Comparison of ENCODE assay signal across 1 cellular context in the genomic region with DNA sequence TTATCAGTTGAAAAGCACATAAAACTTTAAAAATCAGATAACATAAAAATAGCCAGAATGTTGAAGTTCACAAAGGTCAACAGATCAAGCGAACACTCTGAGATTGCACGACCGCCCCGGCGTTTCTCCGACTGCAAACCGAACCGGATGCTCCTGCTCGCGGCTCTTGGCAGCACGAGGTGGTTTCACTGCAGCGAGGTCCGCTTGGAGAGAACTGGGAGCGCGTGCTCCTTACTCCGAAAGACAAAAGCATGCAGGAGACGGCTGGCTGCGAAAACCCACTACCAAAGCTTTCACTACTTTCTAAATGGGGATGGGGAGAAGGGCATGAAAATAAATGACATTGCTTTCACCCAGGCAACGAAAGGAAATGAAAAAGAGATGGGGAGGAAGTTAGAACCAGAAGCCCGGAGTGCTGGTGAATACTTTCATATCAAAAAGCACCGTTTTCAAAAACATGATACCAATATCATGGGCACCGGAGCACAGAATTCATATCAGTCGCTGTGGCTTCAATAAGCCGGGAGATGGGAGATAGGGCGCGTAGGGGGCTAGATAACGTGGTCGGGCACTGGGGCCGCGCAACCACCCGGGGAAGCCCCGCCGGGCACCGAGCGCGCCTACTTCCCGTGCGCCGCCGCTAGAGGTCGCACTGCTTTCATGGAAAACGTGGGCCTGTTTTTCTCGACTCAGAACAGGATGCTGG.
A peak's percentile ranks its signal among the peaks of the same experiment; 100 is the strongest.
TF ChIP-seq lines count a peak whose summit lies in the region.

No MANE protein-coding gene starts in this region.

TF ChIP-seq in GM12878, 131 proteins besides CTCF, POLR2A, EP300 and RAD21 (continued from another document and continues in another):
- TF ChIP-seq, protein P1, sequence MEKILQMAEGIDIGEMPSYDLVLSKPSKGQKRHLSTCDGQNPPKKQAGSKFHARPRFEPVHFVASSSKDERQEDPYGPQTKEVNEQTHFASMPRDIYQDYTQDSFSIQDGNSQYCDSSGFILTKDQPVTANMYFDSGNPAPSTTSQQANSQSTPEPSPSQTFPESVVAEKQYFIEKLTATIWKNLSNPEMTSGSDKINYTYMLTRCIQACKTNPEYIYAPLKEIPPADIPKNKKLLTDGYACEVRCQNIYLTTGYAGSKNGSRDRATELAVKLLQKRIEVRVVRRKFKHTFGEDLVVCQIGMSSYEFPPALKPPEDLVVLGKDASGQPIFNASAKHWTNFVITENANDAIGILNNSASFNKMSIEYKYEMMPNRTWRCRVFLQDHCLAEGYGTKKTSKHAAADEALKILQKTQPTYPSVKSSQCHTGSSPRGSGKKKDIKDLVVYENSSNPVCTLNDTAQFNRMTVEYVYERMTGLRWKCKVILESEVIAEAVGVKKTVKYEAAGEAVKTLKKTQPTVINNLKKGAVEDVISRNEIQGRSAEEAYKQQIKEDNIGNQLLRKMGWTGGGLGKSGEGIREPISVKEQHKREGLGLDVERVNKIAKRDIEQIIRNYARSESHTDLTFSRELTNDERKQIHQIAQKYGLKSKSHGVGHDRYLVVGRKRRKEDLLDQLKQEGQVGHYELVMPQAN (conservative IDR thresholded peaks at IDR 0.05): 0 out of 2 replicates have a peak, but pooled peaks have one; percentile 29
- TF ChIP-seq ZZZ3 (IDR thresholded peaks at IDR 0.05; ENCODE audit: control insufficient read depth, insufficient read length, low read depth): no peak
- TF ChIP-seq PAX8 (IDR thresholded peaks at IDR 0.05): no peak
- peak; percentile 37; the same call in 1 of the 2 replicates for TF ChIP-seq FOXM1 (IDR thresholded peaks at IDR 0.05; ENCODE audit: low read depth, low read length)
- no peak for TF ChIP-seq MYC (IDR thresholded peaks at IDR 0.05; ENCODE audit: insufficient read depth, insufficient read length, insufficient replicate concordance, low read length, severe bottlenecking)
- 0 out of 2 replicates have a peak, but pooled peaks have one; percentile 35 for TF ChIP-seq MLLT1 (IDR thresholded peaks at IDR 0.05)
- TF ChIP-seq JUNB (IDR thresholded peaks at IDR 0.05): no peak
- TF ChIP-seq TBL1XR1 (IDR thresholded peaks at IDR 0.05; ENCODE audit: low read depth, low read length): no peak
- TF ChIP-seq GABPA (IDR thresholded peaks at IDR 0.05; ENCODE audit: low read depth): peak; percentile 37; the same call in 1 of the 2 replicates
- TF ChIP-seq WRNIP1 (IDR thresholded peaks at IDR 0.05; ENCODE audit: borderline replicate concordance, low read depth, low read length): no peak
- TF ChIP-seq ZNF24 (IDR thresholded peaks at IDR 0.05): no peak
- TF ChIP-seq, protein P2, sequence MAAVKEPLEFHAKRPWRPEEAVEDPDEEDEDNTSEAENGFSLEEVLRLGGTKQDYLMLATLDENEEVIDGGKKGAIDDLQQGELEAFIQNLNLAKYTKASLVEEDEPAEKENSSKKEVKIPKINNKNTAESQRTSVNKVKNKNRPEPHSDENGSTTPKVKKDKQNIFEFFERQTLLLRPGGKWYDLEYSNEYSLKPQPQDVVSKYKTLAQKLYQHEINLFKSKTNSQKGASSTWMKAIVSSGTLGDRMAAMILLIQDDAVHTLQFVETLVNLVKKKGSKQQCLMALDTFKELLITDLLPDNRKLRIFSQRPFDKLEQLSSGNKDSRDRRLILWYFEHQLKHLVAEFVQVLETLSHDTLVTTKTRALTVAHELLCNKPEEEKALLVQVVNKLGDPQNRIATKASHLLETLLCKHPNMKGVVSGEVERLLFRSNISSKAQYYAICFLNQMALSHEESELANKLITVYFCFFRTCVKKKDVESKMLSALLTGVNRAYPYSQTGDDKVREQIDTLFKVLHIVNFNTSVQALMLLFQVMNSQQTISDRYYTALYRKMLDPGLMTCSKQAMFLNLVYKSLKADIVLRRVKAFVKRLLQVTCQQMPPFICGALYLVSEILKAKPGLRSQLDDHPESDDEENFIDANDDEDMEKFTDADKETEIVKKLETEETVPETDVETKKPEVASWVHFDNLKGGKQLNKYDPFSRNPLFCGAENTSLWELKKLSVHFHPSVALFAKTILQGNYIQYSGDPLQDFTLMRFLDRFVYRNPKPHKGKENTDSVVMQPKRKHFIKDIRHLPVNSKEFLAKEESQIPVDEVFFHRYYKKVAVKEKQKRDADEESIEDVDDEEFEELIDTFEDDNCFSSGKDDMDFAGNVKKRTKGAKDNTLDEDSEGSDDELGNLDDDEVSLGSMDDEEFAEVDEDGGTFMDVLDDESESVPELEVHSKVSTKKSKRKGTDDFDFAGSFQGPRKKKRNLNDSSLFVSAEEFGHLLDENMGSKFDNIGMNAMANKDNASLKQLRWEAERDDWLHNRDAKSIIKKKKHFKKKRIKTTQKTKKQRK (IDR thresholded peaks at IDR 0.05; ENCODE audit: low read depth, low read length): no peak
- TF ChIP-seq RELA (IDR thresholded peaks at IDR 0.05; ENCODE audit: borderline replicate concordance, partially characterized antibody): peak; percentile 27
- TF ChIP-seq USF1 (IDR thresholded peaks at IDR 0.05; ENCODE audit: borderline replicate concordance, extremely low read length, insufficient read depth, low read depth, low read length): no peak
- no peak for TF ChIP-seq SMAD5 (IDR thresholded peaks at IDR 0.05; ENCODE audit: low read depth)
- no peak for TF ChIP-seq TARDBP (IDR thresholded peaks at IDR 0.05; ENCODE audit: borderline replicate concordance)
- peak; percentile 35; the same call in 1 of the 2 replicates for TF ChIP-seq ZNF687 (IDR thresholded peaks at IDR 0.05)
- TF ChIP-seq, protein P3, sequence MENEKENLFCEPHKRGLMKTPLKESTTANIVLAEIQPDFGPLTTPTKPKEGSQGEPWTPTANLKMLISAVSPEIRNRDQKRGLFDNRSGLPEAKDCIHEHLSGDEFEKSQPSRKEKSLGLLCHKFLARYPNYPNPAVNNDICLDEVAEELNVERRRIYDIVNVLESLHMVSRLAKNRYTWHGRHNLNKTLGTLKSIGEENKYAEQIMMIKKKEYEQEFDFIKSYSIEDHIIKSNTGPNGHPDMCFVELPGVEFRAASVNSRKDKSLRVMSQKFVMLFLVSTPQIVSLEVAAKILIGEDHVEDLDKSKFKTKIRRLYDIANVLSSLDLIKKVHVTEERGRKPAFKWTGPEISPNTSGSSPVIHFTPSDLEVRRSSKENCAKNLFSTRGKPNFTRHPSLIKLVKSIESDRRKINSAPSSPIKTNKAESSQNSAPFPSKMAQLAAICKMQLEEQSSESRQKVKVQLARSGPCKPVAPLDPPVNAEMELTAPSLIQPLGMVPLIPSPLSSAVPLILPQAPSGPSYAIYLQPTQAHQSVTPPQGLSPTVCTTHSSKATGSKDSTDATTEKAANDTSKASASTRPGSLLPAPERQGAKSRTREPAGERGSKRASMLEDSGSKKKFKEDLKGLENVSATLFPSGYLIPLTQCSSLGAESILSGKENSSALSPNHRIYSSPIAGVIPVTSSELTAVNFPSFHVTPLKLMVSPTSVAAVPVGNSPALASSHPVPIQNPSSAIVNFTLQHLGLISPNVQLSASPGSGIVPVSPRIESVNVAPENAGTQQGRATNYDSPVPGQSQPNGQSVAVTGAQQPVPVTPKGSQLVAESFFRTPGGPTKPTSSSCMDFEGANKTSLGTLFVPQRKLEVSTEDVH (IDR thresholded peaks at IDR 0.05; ENCODE audit: low read depth, partially characterized antibody): no peak
- TF ChIP-seq IKZF2 (IDR thresholded peaks at IDR 0.05): 0 out of 4 replicates have a peak, but pooled peaks of 1 of the 2 experiments have one; percentile 21
- 0 out of 2 replicates have a peak, but pooled peaks have one; percentile 35 for TF ChIP-seq TCF12 (IDR thresholded peaks at IDR 0.05; ENCODE audit: low read depth, low read length)
- no peak for TF ChIP-seq ASH2L (IDR thresholded peaks at IDR 0.05; ENCODE audit: borderline replicate concordance, low read depth)
- TF ChIP-seq CHD1 (IDR thresholded peaks at IDR 0.05; ENCODE audit: low read depth, low read length): no peak
- no peak for TF ChIP-seq TAF1 (IDR thresholded peaks at IDR 0.05; ENCODE audit: borderline replicate concordance, low read depth, low read length)
- peak; percentile 60; the same call in 1 of the 2 replicates for TF ChIP-seq YY1 (IDR thresholded peaks at IDR 0.05; ENCODE audit: low read depth, low read length)
- TF ChIP-seq PML (IDR thresholded peaks at IDR 0.05; ENCODE audit: low read length): no peak
- TF ChIP-seq REST (IDR thresholded peaks at IDR 0.05; ENCODE audit: low read depth, low read length): no peak
- TF ChIP-seq NBN (IDR thresholded peaks at IDR 0.05): no peak
- TF ChIP-seq, protein P4, sequence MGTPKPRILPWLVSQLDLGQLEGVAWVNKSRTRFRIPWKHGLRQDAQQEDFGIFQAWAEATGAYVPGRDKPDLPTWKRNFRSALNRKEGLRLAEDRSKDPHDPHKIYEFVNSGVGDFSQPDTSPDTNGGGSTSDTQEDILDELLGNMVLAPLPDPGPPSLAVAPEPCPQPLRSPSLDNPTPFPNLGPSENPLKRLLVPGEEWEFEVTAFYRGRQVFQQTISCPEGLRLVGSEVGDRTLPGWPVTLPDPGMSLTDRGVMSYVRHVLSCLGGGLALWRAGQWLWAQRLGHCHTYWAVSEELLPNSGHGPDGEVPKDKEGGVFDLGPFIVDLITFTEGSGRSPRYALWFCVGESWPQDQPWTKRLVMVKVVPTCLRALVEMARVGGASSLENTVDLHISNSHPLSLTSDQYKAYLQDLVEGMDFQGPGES (IDR thresholded peaks at IDR 0.05): no peak
- TF ChIP-seq ZBTB33 (IDR thresholded peaks at IDR 0.05): no peak
